ENCODE assay signal across 18 cellular contexts in the genomic region with DNA sequence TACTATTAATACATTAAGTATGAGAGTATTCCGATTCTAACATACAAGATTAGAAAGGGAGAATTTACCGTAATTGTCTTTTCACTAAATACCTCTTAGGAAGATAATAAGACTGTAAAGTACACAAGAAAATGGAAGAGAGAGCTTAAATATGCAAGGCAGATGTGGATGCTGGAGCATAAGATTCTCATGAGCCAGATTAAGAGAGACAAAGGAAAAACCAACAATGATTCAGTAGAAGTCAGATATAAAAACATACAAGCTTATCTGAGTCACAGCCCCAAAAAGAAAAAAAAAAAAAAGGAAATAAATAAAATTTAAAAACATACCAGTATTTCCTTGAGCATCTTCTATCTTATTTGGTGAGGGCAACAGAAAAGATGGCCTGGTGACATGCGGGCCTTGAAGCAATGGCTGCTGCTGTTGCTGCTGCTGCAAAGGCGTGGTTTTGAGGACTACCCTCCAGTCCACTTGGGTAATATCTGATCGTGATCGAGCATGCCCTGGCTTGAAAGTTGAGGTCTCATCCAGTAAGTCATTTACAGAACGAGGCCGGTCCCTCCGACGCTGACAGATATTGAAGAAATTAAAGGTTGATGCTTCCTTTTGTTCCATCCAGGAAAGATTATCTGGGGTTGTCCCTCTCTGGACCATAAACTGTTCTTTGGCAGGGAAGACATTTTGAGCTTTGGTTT.
"Had no signal": no experiment of that assay in that cellular context is flagged by ENCODE, and none has a peak within 500 bp of the region (broad histone marks: within the 10 kb centered on the region; RNA-seq: fewer than 3 reads in every experiment).

No MANE protein-coding gene starts in this region.

- H3K27me3 ChIP-seq: ascending aorta, breast epithelium, neural progenitor cell, ovary, upper lobe of right lung had no signal

- DNase-seq: activated CD4-positive, alpha-beta memory T cell treated with anti-CD3 and anti-CD28 coated beads for 36 hours; activated CD4-positive, alpha-beta T cell treated with anti-CD3 and anti-CD28 coated beads for 4 hours; activated naive CD4-positive, alpha-beta T cell treated with anti-CD3 and anti-CD28 coated beads, Interleukin-2, amount 10 ng/mL, durations not matched to agents 7 days and 5 days; activated naive CD8-positive, alpha-beta T cell treated with anti-CD3 and anti-CD28 coated beads, Interleukin-2, amount 50 U/mL, for 24 hours; activated T-cell treated with anti-CD3 and anti-CD28 coated beads, Interleukin-2, amount 50 U/mL, for 24 hours; cerebellar nuclear complex; cortex of kidney; left ventricle myocardium superior; naive B cell; ovary; stimulated activated CD4-positive, alpha-beta T cell treated with anti-CD3 and anti-CD28 coated beads, Interleukin-4, amount 100 ng/mL, for 4 hours; stimulated activated naive B cell treated with anti-CD40 and anti-IgM and Interleukin-4, amounts not matched to agents 10 μg/mL and 1 μg/mL and 100 μg/mL, for 72 hours; upper lobe of right lung had no signal

- H3K4me3 ChIP-seq: ascending aorta, breast epithelium, neural progenitor cell, ovary, upper lobe of right lung had no signal

- H3K4me1 ChIP-seq: ascending aorta, breast epithelium, neural progenitor cell had no signal

- H3K4me2 ChIP-seq: neural progenitor cell had no signal

- H3K36me3 ChIP-seq: breast epithelium, neural progenitor cell, ovary had no signal

- H2AFZ ChIP-seq: neural progenitor cell had no signal

- H3K9me3 ChIP-seq: ascending aorta, breast epithelium, ovary, upper lobe of right lung had no signal

- ATAC-seq: activated naive CD8-positive, alpha-beta T cell treated with anti-CD3 and anti-CD28 coated beads, Interleukin-2, amount 50 U/mL, for 24 hours; left ventricle myocardium superior; sciatic nerve; stimulated activated naive B cell treated with anti-CD40 and anti-IgM and Interleukin-4, amounts not matched to agents 10 μg/mL and 1 μg/mL and 100 μg/mL, for 72 hours; upper lobe of right lung; WTC11 had no signal

- H3K27ac ChIP-seq: ascending aorta, breast epithelium, neural progenitor cell, ovary, upper lobe of right lung had no signal

- H3K9ac ChIP-seq: neural progenitor cell had no signal
